ENCODE assay signal across 18 cellular contexts in genomic region chr1:42981871-42982270, GRCh38. TPM values are rescaled to one million over a fixed set of nuclear protein-coding genes. Genes with fewer than 3 reads are reported as not detected.
DNase-seq lines count a peak whose midpoint lies in the region; ATAC-seq and TF ChIP-seq lines count a peak whose summit lies in the region.
"Had no signal": no experiment of that assay in that cellular context is flagged by ENCODE, and none has a peak within 500 bp of the region (broad histone marks: within the 10 kb centered on the region; RNA-seq: fewer than 3 reads in every experiment).

No MANE protein-coding gene starts in this region.

- peaks cover 19% of the 10 kb centered on the region for H3K36me3 Mint-ChIP-seq in stimulated activated memory B cell treated with anti-CD40 and anti-IgM and Interleukin-4, amounts not matched to agents 10 μg/mL and 1 μg/mL and 100 μg/mL, for 72 hours
- H3K36me3 Mint-ChIP-seq in HFFc6 (ENCODE audit: low read depth) = peaks cover 9% of the 10 kb centered on the region; the same call in 1 of the 2 replicates

- peak; percentile 57 for DNase-seq in D341Med (ENCODE audit: low spot score)
- peak; percentile 75 for DNase-seq in SK-MEL-5 (ENCODE audit: low read depth, low spot score)
- DNase-seq in mesenchymal stem cell = peak; percentile 52
- DNase-seq in T1000 (lab: John Stamatoyannopoulos, UW) = no peak
- DNase-seq in HFFc6 = no peak
- DNase-seq: ACHN; CD4-positive, alpha-beta T cell; NCI-H1092; NCI-H1694; NCI-H2081 treated with DMSO at 0.1 percent for 48 hours; NCI-H446 treated with DMSO at 0.1 percent for 48 hours; NCI-H69; OCI-M1; SHP77; SK-N-SH had no signal

- no peak overlapping the region for H3K14ac ChIP-seq in mesenchymal stem cell (ENCODE audit: low read length in 2 of 2)

- no peak overlapping the region for H3K18ac ChIP-seq in mesenchymal stem cell (ENCODE audit: low read depth in 1 of 2, low read length in 2 of 2)

- H2BK12ac ChIP-seq in mesenchymal stem cell (ENCODE audit: low read length in 2 of 2) = no peak overlapping the region

- no peak overlapping the region for H2AFZ ChIP-seq in mesenchymal stem cell (ENCODE audit: low read depth, low read length)

- H2AK5ac ChIP-seq in mesenchymal stem cell (ENCODE audit: low read length, severe bottlenecking) = peak overlapping the region; percentile 31

- 80% methylated on average over 5 of the region's 6 CpGs for WGBS in mesenchymal stem cell

- in situ Hi-C loops in SK-MEL-5 (cut with HindIII; ENCODE audit: low pct_unique_long_range_greater_than_20kb, low sequenced_read_pairs) = no loop called here

- H3K23ac ChIP-seq in mesenchymal stem cell (ENCODE audit: low read length in 2 of 2) = no peak overlapping the region

- H3K4ac ChIP-seq in mesenchymal stem cell (ENCODE audit: low read depth in 1 of 2, low read length in 2 of 2) = no peak overlapping the region

- H2BK120ac ChIP-seq in mesenchymal stem cell (ENCODE audit: low read depth, low read length) = no peak overlapping the region

- no peak for TF ChIP-seq CTCF in HFFc6 (IDR thresholded peaks at IDR 0.05)

- H3K27ac Mint-ChIP-seq in stimulated activated memory B cell treated with anti-CD40 and anti-IgM and Interleukin-4, amounts not matched to agents 10 μg/mL and 1 μg/mL and 100 μg/mL, for 72 hours = peak overlapping the region; percentile 5
- no peak overlapping the region for H3K27ac Mint-ChIP-seq in HFFc6
- H3K27ac Mint-ChIP-seq: CD4-positive, alpha-beta T cell; IgD-negative memory B cell had no signal

- no peak overlapping the region for H3K4me2 ChIP-seq in mesenchymal stem cell (ENCODE audit: low read length, poor library complexity, severe bottlenecking)
- H3K4me2 ChIP-seq: SK-N-SH had no signal

- no peak for ATAC-seq in stimulated activated memory B cell treated with anti-CD40 and anti-IgM and Interleukin-4, amounts not matched to agents 10 μg/mL and 1 μg/mL and 100 μg/mL, for 72 hours
- ATAC-seq in GM19351 (IDR thresholded peaks at IDR 0.05; ENCODE audit: unreplicated experiment) = no peak

- no peak overlapping the region for H3K4me3 Mint-ChIP-seq in stimulated activated memory B cell treated with anti-CD40 and anti-IgM and Interleukin-4, amounts not matched to agents 10 μg/mL and 1 μg/mL and 100 μg/mL, for 72 hours
- no peak overlapping the region for H3K4me3 Mint-ChIP-seq in HFFc6
- H3K4me3 Mint-ChIP-seq: CD4-positive, alpha-beta T cell; IgD-negative memory B cell had no signal

- H3K4me1 ChIP-seq in mesenchymal stem cell (ENCODE audit: control insufficient read depth, insufficient read depth, low read depth, low read length) = peaks cover 19% of the 10 kb centered on the region

- H3K9ac ChIP-seq in mesenchymal stem cell (ENCODE audit: low read length) = no peak overlapping the region
- H3K9ac ChIP-seq: SK-N-SH had no signal

- H2BK5ac ChIP-seq in mesenchymal stem cell (ENCODE audit: low read depth, low read length, poor library complexity, severe bottlenecking) = no peak overlapping the region

- H3K27ac ChIP-seq in mesenchymal stem cell (ENCODE audit: low read length, poor library complexity, severe bottlenecking) = no peak overlapping the region

- H3K9me3 Mint-ChIP-seq in stimulated activated memory B cell treated with anti-CD40 and anti-IgM and Interleukin-4, amounts not matched to agents 10 μg/mL and 1 μg/mL and 100 μg/mL, for 72 hours = no peaks in the 10 kb centered on the region
- H3K9me3 Mint-ChIP-seq in HFFc6 = no peaks in the 10 kb centered on the region
- H3K9me3 Mint-ChIP-seq: CD4-positive, alpha-beta T cell; IgD-negative memory B cell had no signal

- no peaks in the 10 kb centered on the region for H3K79me1 ChIP-seq in mesenchymal stem cell (replicated peaks; ENCODE audit: low read length, poor library complexity, severe bottlenecking)

- H2BK15ac ChIP-seq in mesenchymal stem cell (ENCODE audit: low read depth, poor library complexity, severe bottlenecking) = no peak overlapping the region

- H3K27me3 Mint-ChIP-seq in stimulated activated memory B cell treated with anti-CD40 and anti-IgM and Interleukin-4, amounts not matched to agents 10 μg/mL and 1 μg/mL and 100 μg/mL, for 72 hours = no peaks in the 10 kb centered on the region
- H3K27me3 Mint-ChIP-seq in HFFc6 (ENCODE audit: insufficient read depth) = peaks cover 6% of the 10 kb centered on the region; the same call in 1 of the 2 replicates
- H3K27me3 Mint-ChIP-seq: CD4-positive, alpha-beta T cell; IgD-negative memory B cell had no signal

- H3K4me1 Mint-ChIP-seq in stimulated activated memory B cell treated with anti-CD40 and anti-IgM and Interleukin-4, amounts not matched to agents 10 μg/mL and 1 μg/mL and 100 μg/mL, for 72 hours = peaks cover 23% of the 10 kb centered on the region
- peaks cover 23% of the 10 kb centered on the region for H3K4me1 Mint-ChIP-seq in HFFc6 (ENCODE audit: low read depth)

- H3K27me3 ChIP-seq in mesenchymal stem cell (ENCODE audit: control insufficient read depth in 1 of 2, insufficient read depth in 1 of 2, low read length in 2 of 2) = peaks cover 0 to 5% of the 10 kb centered on the region in 2 experiments

- H3K4me3 ChIP-seq in mesenchymal stem cell (ENCODE audit: insufficient read depth in 1 of 2, low read depth in 1 of 2, low read length in 2 of 2) = no peak overlapping the region

- H3K9me3 ChIP-seq in mesenchymal stem cell (ENCODE audit: control insufficient read depth, low read length) = no peaks in the 10 kb centered on the region
- H3K9me3 ChIP-seq: SK-N-SH had no signal

- H3K36me3 ChIP-seq in mesenchymal stem cell (ENCODE audit: control insufficient read depth in 1 of 2, insufficient read depth in 2 of 2, low read depth in 1 of 2, low read length in 2 of 2) = peaks cover 0 to 18% of the 10 kb centered on the region in 2 experiments

- no peak overlapping the region for H4K91ac ChIP-seq in mesenchymal stem cell (ENCODE audit: low read length)

- no peak overlapping the region for H4K8ac ChIP-seq in mesenchymal stem cell (ENCODE audit: low read length)

RNA-seq across cellular contexts. Expression of gene SLC2A1, which starts 23.2 kb away (rescaled TPM):
- total RNA-seq in SK-MEL-5 (2014; rRNA removed; shearing (Covaris generic)) = 30.4 and 40.6 TPM in 2 replicates
- polyA plus RNA-seq in SK-MEL-5 (2015; cell fraction: cytosol; rRNA removed) = 19.4 and 22.1 TPM in 2 replicates
- polyA plus RNA-seq in SK-MEL-5 (2015; cell fraction: nucleus; rRNA removed) = 6.7 and 10.0 TPM in 2 replicates
- 64.6 TPM for polyA plus RNA-seq in mesenchymal stem cell (2013, experiment 1 of 2)
- 64.8 TPM for polyA plus RNA-seq in mesenchymal stem cell (2013, experiment 2 of 2)
- total RNA-seq in HFFc6 (2021; fragmentation: NEBNext Ultra II Directional; extraction: Animal tissue kit (Norgen Biotek cat#: 25700)) = 100 to 1,000 TPM in 4 of 6 experiments, 10 to 100 TPM in 2; 89.7 to 174 (median 105) TPM

Comparison
In these comparisons a context has a peak if more than half of its experiments do, and no peak if none do; other contexts are left out.
1. DNase-seq: peak in D341Med (single experiment), SK-MEL-5 (single experiment) and mesenchymal stem cell (single experiment); none in T1000 (single experiment) and HFFc6 (single experiment).